ENCODE assay signal across 13 cellular contexts in genomic region chr7:94069154-94069739, GRCh38.
A peak's percentile ranks its signal among the peaks of the same experiment; 100 is the strongest.
DNase-seq lines count a peak whose midpoint lies in the region; ATAC-seq, FAIRE-seq and TF ChIP-seq lines count a peak whose summit lies in the region.
"Had no signal": no experiment of that assay in that cellular context is flagged by ENCODE, and none has a peak within 500 bp of the region (broad histone marks: within the 10 kb centered on the region; RNA-seq: fewer than 3 reads in every experiment).

No MANE protein-coding gene starts in this region.

- peaks cover 13% of the 10 kb centered on the region for H3K4me1 ChIP-seq in GM12878 (ENCODE audit: control insufficient read depth, insufficient read depth, low read length)
- H3K4me1 ChIP-seq in sigmoid colon, result no peaks in the 10 kb centered on the region

- no peak overlapping the region for H3K4me3 ChIP-seq in GM12878
- no peak overlapping the region for H3K4me3 ChIP-seq in sigmoid colon

- H3K79me2 ChIP-seq in GM12878 (ENCODE audit: control insufficient read depth, insufficient read depth, low read length), result no peaks in the 10 kb centered on the region

- no peaks in the 10 kb centered on the region for H3K36me3 ChIP-seq in GM12878 (ENCODE audit: control insufficient read depth in 2 of 2, insufficient read depth in 2 of 2, low read length in 1 of 2)
- no peaks in the 10 kb centered on the region for H3K36me3 ChIP-seq in sigmoid colon

- SMC1A ChIA-PET in GM12878 (lab: Charles Lee; ENCODE audit: uncharacterized antibody, unreplicated experiment), result interaction anchor here (0.6 to 1.7 kb wide), 4 partner anchors 14 to 31 kb away, joined by 3 to 5 read pairs (median 4); no protein-coding TSS in a partner anchor

- H3K27me3 ChIP-seq in GM12878 (replicated peaks in 1 of 2; ENCODE audit: control insufficient read depth in 2 of 2, insufficient read depth in 2 of 2, low read length in 1 of 2), result no peaks in the 10 kb centered on the region
- H3K27me3 ChIP-seq in sigmoid colon, result no peaks in the 10 kb centered on the region

- POLR2A ChIA-PET in GM12878 (lab: Charles Lee), result interaction anchor here (1.2 kb wide), 1 partner anchor 17 kb away, joined by 3 read pairs; no protein-coding TSS in a partner anchor

- peak overlapping the region; percentile 51; the same call in 1 of the 2 replicates for H2AFZ ChIP-seq in GM12878 (ENCODE audit: control insufficient read depth, low read depth, low read length)

- ATAC-seq in GM18502 (IDR thresholded peaks at IDR 0.05; ENCODE audit: poor library complexity, unreplicated experiment) (peak; percentile 74), GM21423 (IDR thresholded peaks at IDR 0.05; ENCODE audit: unreplicated experiment) (peak; percentile 77), HG03108 (IDR thresholded peaks at IDR 0.05; ENCODE audit: unreplicated experiment) (peak; percentile 70), GM12878 (peak; percentile 56)

- no peak for TF ChIP-seq EP300 in GM12878 (IDR thresholded peaks at IDR 0.05; ENCODE audit: borderline replicate concordance in 1 of 2, control insufficient read depth in 1 of 2, low read depth in 2 of 2, low read length in 2 of 2)
- no peak for TF ChIP-seq EP300 in sigmoid colon (IDR thresholded peaks at IDR 0.05)

- TF ChIP-seq POLR2A in GM12878 (IDR thresholded peaks at IDR 0.05; ENCODE audit: low read depth, low read length), result no peak
- no peak for TF ChIP-seq POLR2A in sigmoid colon (IDR thresholded peaks at IDR 0.05)

- WGBS in GM12878 (ENCODE audit: insufficient coverage, insufficient replicate concordance, low lambda C conversion rate, missing lambda C conversion rate), result 42% methylated on average over 7 of the region's 7 CpGs
- 64 to 81% methylated on average over 7 of the region's 7 CpGs for WGBS in sigmoid colon, 2 donors

- TF ChIP-seq CTCF in GM12878 (IDR thresholded peaks at IDR 0.05 in 2 of 3, conservative IDR thresholded peaks at IDR 0.05 in 1 of 3; ENCODE audit: control insufficient read depth in 2 of 3, extremely low read depth in 1 of 3, insufficient read depth in 1 of 3, low read depth in 3 of 3, low read length in 3 of 3) (no peak), sigmoid colon (IDR thresholded peaks at IDR 0.05) (no peak)

- no peak overlapping the region for H3K9ac ChIP-seq in GM12878 (ENCODE audit: control insufficient read depth, insufficient read depth, low read length)

- in situ Hi-C loops in GM12878 (cut with MboI), result no loop called here

- no peak overlapping the region for H3K4me2 ChIP-seq in GM12878 (ENCODE audit: control insufficient read depth, insufficient read depth)

- CTCF ChIA-PET in GM12878 (lab: Yijun Ruan, JAX), result interaction anchor here (0.8 to 4.4 kb wide), 2 partner anchors 17 to 326 kb away, joined by 3 to 23 read pairs; partner anchors contain the start of gene COL1A2

- peak; percentile 21 for DNase-seq in GM12878 (ENCODE audit: low read depth, low spot score)
- no peak for DNase-seq in NCI-H524 treated with DMSO at 0.1 percent for 48 hours (lab: John Stamatoyannopoulos, UW)
- no peak for DNase-seq in sigmoid colon
- DNase-seq in CD1c-positive myeloid dendritic cell (ENCODE audit: extremely low spot score), result no peak
- DNase-seq in activated T-cell treated with anti-CD3 and anti-CD28 coated beads, Interleukin-2, amount 50 U/mL, for 1 hour, result no peak
- DNase-seq: activated naive CD4-positive, alpha-beta T cell; CD4-positive, CD25-positive, alpha-beta regulatory T cell; hippocampal formation had no signal

- H4K20me1 ChIP-seq in GM12878 (ENCODE audit: control insufficient read depth, insufficient read depth), result no peaks in the 10 kb centered on the region

- H3K27ac ChIP-seq in GM12878 (ENCODE audit: control insufficient read depth, insufficient read depth) (no peak overlapping the region), sigmoid colon (no peak overlapping the region)
- H3K27ac ChIP-seq: VCaP had no signal

- peak; percentile 49 for FAIRE-seq in GM12878 (lab: Jason Lieb, UNC)
- FAIRE-seq: GM12891 had no signal

- TF ChIP-seq RAD21 in GM12878 (IDR thresholded peaks at IDR 0.05; ENCODE audit: insufficient read depth, low read depth, low read length), result no peak

- BruUV-seq in GM12878 (replicated peaks; lab: Mats Ljungman, UMichigan), result no TSS peak

- H3K9me3 ChIP-seq in GM12878 (replicated peaks; ENCODE audit: control insufficient read depth, insufficient read depth, low read length), result no peaks in the 10 kb centered on the region
- no peaks in the 10 kb centered on the region for H3K9me3 ChIP-seq in sigmoid colon

- RAD21 ChIA-PET in GM12878 (lab: Charles Lee; ENCODE audit: unreplicated experiment), result interaction anchor here (1.3 to 2.7 kb wide), 2 partner anchors 17 to 18 kb away, joined by 3 to 10 read pairs; no protein-coding TSS in a partner anchor

- intact Hi-C loops in GM12878 (cut with micrococcal nuclease; ENCODE audit: unreplicated experiment), result no loop called here
- intact Hi-C loops in sigmoid colon (cut with DNase I), result no loop called here

TF ChIP-seq in GM12878, 131 proteins besides CTCF, POLR2A, EP300 and RAD21:
- peak; percentile 23; the same call in 1 of the 2 replicates for TF ChIP-seq NFIC (IDR thresholded peaks at IDR 0.05; ENCODE audit: low read depth, low read length)
- peak; percentile 32 for TF ChIP-seq RUNX3 (IDR thresholded peaks at IDR 0.05; ENCODE audit: low read length)
- TF ChIP-seq TAF1 (IDR thresholded peaks at IDR 0.05; ENCODE audit: borderline replicate concordance, low read depth, low read length), result no peak
